ENCODE assay signal across 28 cellular contexts in the genomic region with DNA sequence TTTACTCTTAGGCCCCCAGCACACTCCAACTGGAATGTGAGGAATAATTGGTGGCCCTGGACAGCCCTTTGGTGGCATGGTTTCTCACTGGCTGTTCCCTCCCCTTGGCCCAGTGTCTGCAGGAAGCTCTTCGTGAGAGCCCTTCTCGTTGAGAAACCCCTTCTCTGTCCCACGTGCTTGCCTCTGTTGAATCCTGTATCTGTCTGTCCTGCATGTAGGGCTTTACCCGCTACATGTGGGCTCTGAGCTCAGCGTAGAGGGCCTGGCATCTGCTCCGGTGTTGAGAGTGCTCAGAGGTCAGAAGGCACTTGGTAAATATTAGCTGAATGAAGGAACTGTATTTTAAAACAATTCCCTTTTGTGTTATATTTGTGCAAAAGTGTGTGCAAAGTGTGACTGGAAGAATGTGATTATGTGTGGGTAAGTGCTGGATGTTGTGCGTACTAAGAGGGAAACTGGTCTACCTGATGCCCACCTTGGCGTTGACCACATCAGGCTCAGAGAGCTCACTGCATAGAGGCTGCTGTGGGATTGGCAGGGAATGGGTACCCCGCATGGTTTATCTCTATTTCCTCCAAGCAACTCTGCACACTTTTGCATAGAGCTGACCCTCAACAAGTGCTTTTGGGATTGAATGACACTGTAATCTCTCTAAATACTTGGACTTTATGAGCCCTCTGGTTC. TPM values are rescaled to one million over a fixed set of nuclear protein-coding genes. Genes with fewer than 3 reads are reported as not detected.
A peak's percentile ranks its signal among the peaks of the same experiment; 100 is the strongest.
DNase-seq lines count a peak whose midpoint lies in the region; ATAC-seq, FAIRE-seq and TF ChIP-seq lines count a peak whose summit lies in the region.
"Had no signal": no experiment of that assay in that cellular context is flagged by ENCODE, and none has a peak within 500 bp of the region (broad histone marks: within the 10 kb centered on the region; RNA-seq: fewer than 3 reads in every experiment).

No MANE protein-coding gene starts in this region.

- no peak overlapping the region for H3K4ac ChIP-seq in neuronal stem cell (ENCODE audit: low read length)

- H4K20me1 ChIP-seq in HepG2 (ENCODE audit: insufficient read depth, low read length) = no peaks in the 10 kb centered on the region

- H3K4me2 ChIP-seq in HepG2 (ENCODE audit: low read depth, low read length) (peak overlapping the region; percentile 29), neuronal stem cell (ENCODE audit: insufficient read depth, low read length, poor library complexity, severe bottlenecking) (no peak overlapping the region)
- H3K4me2 ChIP-seq: KMS-11, PC-9 had no signal

- CTCF ChIA-PET in HepG2 (lab: Yijun Ruan, JAX; ENCODE audit: low intra/inter-chr PET ratio, low total read pairs) = no interaction called here

- H3K4me3 ChIP-seq in HepG2 (replicated peaks in 1 of 3; ENCODE audit: insufficient read depth in 1 of 3, low read depth in 2 of 3, low read length in 3 of 3) = peak overlapping the region in 1 of 3 experiments; percentile 15; a peak in 1 of 6 replicates
- H3K4me3 ChIP-seq in right lobe of liver = no peak overlapping the region
- no peak overlapping the region for H3K4me3 ChIP-seq in esophagus muscularis mucosa
- H3K4me3 ChIP-seq in neuronal stem cell (ENCODE audit: low read length in 2 of 2) = no peak overlapping the region
- H3K4me3 ChIP-seq: esophagus squamous epithelium, heart right ventricle, MG63, pancreas, PC-9, tibial nerve had no signal

- 43% methylated on average over 9 of the region's 9 CpGs for WGBS in HepG2 (ENCODE audit: low lambda C conversion rate)
- 90% methylated on average over 7 of the region's 9 CpGs for WGBS in right lobe of liver (ENCODE audit: insufficient coverage, low coverage, low lambda C conversion rate, missing lambda C conversion rate)
- WGBS in esophagus muscularis mucosa = 90% methylated on average over 8 of the region's 9 CpGs
- no CpG with 5 or more reads among the region's 9 CpGs for WGBS in neuronal stem cell (ENCODE audit: extremely low coverage in 2 of 2, insufficient read length in 2 of 2, insufficient replicate concordance in 1 of 2), 2 donors

- FAIRE-seq in HepG2 (lab: Jason Lieb, UNC) = peak; percentile 12
- FAIRE-seq: astrocyte, endometrium, pancreas, TTC549 had no signal

- no peak overlapping the region for H2BK12ac ChIP-seq in neuronal stem cell (ENCODE audit: low read length)

- H3K14ac ChIP-seq in neuronal stem cell (ENCODE audit: low read length) = no peak overlapping the region

- no peaks in the 10 kb centered on the region for H3K36me3 ChIP-seq in HepG2 (replicated peaks in 1 of 2; ENCODE audit: control insufficient read depth in 1 of 2, insufficient read depth in 2 of 2, low read length in 2 of 2)
- no peaks in the 10 kb centered on the region for H3K36me3 ChIP-seq in right lobe of liver
- H3K36me3 ChIP-seq in esophagus muscularis mucosa = no peaks in the 10 kb centered on the region
- H3K36me3 ChIP-seq in neuronal stem cell (replicated peaks in 1 of 2; ENCODE audit: control insufficient read depth in 2 of 2, insufficient read depth in 2 of 2, low read length in 2 of 2) = peaks cover 0 to 29% of the 10 kb centered on the region in 2 donors
- H3K36me3 ChIP-seq: esophagus squamous epithelium, heart right ventricle, MG63, pancreas, tibial nerve had no signal

- in situ Hi-C loops in HepG2 (cut with HindIII; ENCODE audit: extremely low pct_ligation_motif_present, low pct_unique_long_range_greater_than_20kb) = no loop called here

- H3K9me3 ChIP-seq in HepG2 (ENCODE audit: low read length) (no peaks in the 10 kb centered on the region), right lobe of liver (no peaks in the 10 kb centered on the region), esophagus muscularis mucosa (no peaks in the 10 kb centered on the region), neuronal stem cell (replicated peaks in 1 of 2; ENCODE audit: control insufficient read depth in 2 of 2, insufficient read depth in 1 of 2, low read depth in 1 of 2, low read length in 2 of 2) (no peaks in the 10 kb centered on the region)
- H3K9me3 ChIP-seq: esophagus squamous epithelium, heart right ventricle, MG63, pancreas, tibial nerve had no signal

- TF ChIP-seq RAD21 in HepG2 (CRISPR knock-in tag; IDR thresholded peaks at IDR 0.05) = no peak

- H4K91ac ChIP-seq in neuronal stem cell (ENCODE audit: low read depth, low read length, poor library complexity) = no peak overlapping the region

- POLR2A ChIA-PET in HepG2 (lab: Yijun Ruan, JAX) = interaction anchor here (1.0 to 1.1 kb wide), 2 partner anchors 36 to 41 kb away, joined by 4 to 5 read pairs; no protein-coding TSS in a partner anchor

- no peaks in the 10 kb centered on the region for H3K79me2 ChIP-seq in HepG2 (ENCODE audit: insufficient read depth, low read length)

- BruUV-seq in HepG2 (replicated peaks; lab: Mats Ljungman, UMichigan) = no TSS peak

- H3K27ac ChIP-seq in HepG2 (ENCODE audit: extremely low read length, insufficient read depth, low read length) (no peak overlapping the region), right lobe of liver (no peak overlapping the region), esophagus muscularis mucosa (replicated peaks in 1 of 4) (no peak overlapping the region), neuronal stem cell (replicated peaks; ENCODE audit: low read length) (no peak overlapping the region)
- H3K27ac ChIP-seq: esophagus squamous epithelium, foreskin keratinocyte, HL-60, KMS-11, pancreas, PC-9 had no signal

- H4K8ac ChIP-seq in neuronal stem cell (ENCODE audit: low read depth, low read length) = no peak overlapping the region

- H3K18ac ChIP-seq in neuronal stem cell (ENCODE audit: low read length) = peak overlapping the region; percentile 9

- peaks cover 29% of the 10 kb centered on the region for H3K4me1 ChIP-seq in HepG2 (ENCODE audit: insufficient read depth, low read length)
- no peaks in the 10 kb centered on the region for H3K4me1 ChIP-seq in right lobe of liver
- peaks cover 24 to 38% (median 28%) of the 10 kb centered on the region in 4 donors for H3K4me1 ChIP-seq in esophagus muscularis mucosa
- peaks cover 0 to 6% of the 10 kb centered on the region in 2 donors for H3K4me1 ChIP-seq in neuronal stem cell (ENCODE audit: control insufficient read depth in 2 of 2, insufficient read depth in 1 of 2, low read depth in 1 of 2, low read length in 2 of 2)
- H3K4me1 ChIP-seq: foreskin keratinocyte had no signal

- TF ChIP-seq POLR2A in HepG2 (IDR thresholded peaks at IDR 0.05; ENCODE audit: insufficient read depth in 1 of 2, low read depth in 2 of 2, low read length in 2 of 2) (no peak), right lobe of liver (IDR thresholded peaks at IDR 0.05) (no peak), esophagus muscularis mucosa (IDR thresholded peaks at IDR 0.05; ENCODE audit: low read depth) (no peak)

- no peak overlapping the region for H2BK120ac ChIP-seq in neuronal stem cell (ENCODE audit: low read depth, low read length)

- H3K79me1 ChIP-seq in neuronal stem cell (ENCODE audit: low read depth, low read length) = no peaks in the 10 kb centered on the region

- H3K23ac ChIP-seq in neuronal stem cell (ENCODE audit: low read depth, low read length, poor library complexity) = no peak overlapping the region

- TF ChIP-seq CTCF in HepG2 (CRISPR knock-in tag; IDR thresholded peaks at IDR 0.05) (no peak), right lobe of liver (IDR thresholded peaks at IDR 0.05) (no peak), esophagus muscularis mucosa (IDR thresholded peaks at IDR 0.05) (no peak)

- DNase-seq in HepG2 (ENCODE audit: low spot score) = peak; percentile 60
- no peak for DNase-seq in right lobe of liver
- DNase-seq in esophagus muscularis mucosa (ENCODE audit: extremely low spot score) = peak; percentile 83
- DNase-seq in neuronal stem cell (ENCODE audit: low spot score) = no peak
- no peak for DNase-seq in activated T-cell treated with anti-CD3 and anti-CD28 coated beads, Interleukin-2, amount 50 U/mL, for 48 hours
- DNase-seq: activated CD4-positive, alpha-beta memory T cell treated with anti-CD3 and anti-CD28 coated beads, Interleukin-2, amount 10 ng/mL, durations not matched to agents 7 days and 5 days; activated T-cell treated with anti-CD3 and anti-CD28 coated beads for 4 hours; central memory CD4-positive, alpha-beta T cell; esophagus squamous epithelium; foreskin keratinocyte; H7; MG63; NCI-H2029; NCI-H510A treated with DMSO at 0.1 percent for 48 hours; pancreas; PC-9; right cardiac atrium had no signal

- H3K9ac ChIP-seq in HepG2 (ENCODE audit: insufficient read depth, low read depth, low read length) (no peak overlapping the region), neuronal stem cell (ENCODE audit: low read depth, low read length, poor library complexity) (no peak overlapping the region)
- H3K9ac ChIP-seq: KMS-11 had no signal

- intact Hi-C loops in HepG2 (cut with micrococcal nuclease; ENCODE audit: unreplicated experiment) (loop anchor here (5.0 kb wide), 1 partner anchor 35 kb away; no protein-coding TSS in a partner anchor), right lobe of liver (cut with DNase I) (no loop called here), esophagus muscularis mucosa (cut with DNase I) (no loop called here)

- H3K27me3 ChIP-seq in HepG2 (ENCODE audit: control insufficient read depth in 1 of 2, insufficient read depth in 2 of 2, low read length in 2 of 2) (no peaks in the 10 kb centered on the region), right lobe of liver (no peaks in the 10 kb centered on the region), esophagus muscularis mucosa (no peaks in the 10 kb centered on the region), neuronal stem cell (ENCODE audit: control insufficient read depth in 3 of 3, insufficient read depth in 3 of 3, low read depth in 1 of 3, low read length in 3 of 3) (no peaks in the 10 kb centered on the region)
- H3K27me3 ChIP-seq: esophagus squamous epithelium, foreskin keratinocyte, heart right ventricle, MG63, pancreas, tibial nerve had no signal

- TF ChIP-seq EP300 in HepG2 (IDR thresholded peaks at IDR 0.05; ENCODE audit: low read depth in 2 of 2, low read length in 2 of 2) (no peak), HepG2 (CRISPR knock-in tag; IDR thresholded peaks at IDR 0.05; ENCODE audit: borderline replicate concordance) (no peak), esophagus muscularis mucosa (IDR thresholded peaks at IDR 0.05) (no peak)

- ATAC-seq in HepG2 (peak; percentile 88), right lobe of liver (no peak), GM19324 (IDR thresholded peaks at IDR 0.05; ENCODE audit: low FRiP score, unreplicated experiment) (no peak), HG03039 (IDR thresholded peaks at IDR 0.05; ENCODE audit: unreplicated experiment) (no peak), HG02981 (IDR thresholded peaks at IDR 0.05; ENCODE audit: unreplicated experiment) (no peak)
- ATAC-seq: foreskin keratinocyte, pancreas, SK-N-SH treated with all-trans-retinoic acid at 6 μM for 48 hours had no signal

- H2BK5ac ChIP-seq in neuronal stem cell (ENCODE audit: low read length) = no peak overlapping the region

- no peak overlapping the region for H2AK5ac ChIP-seq in neuronal stem cell (ENCODE audit: low read depth, low read length)

- no peak overlapping the region for H2BK15ac ChIP-seq in neuronal stem cell (ENCODE audit: low read length)

- H2AFZ ChIP-seq in HepG2 (ENCODE audit: low read length) (no peak overlapping the region), neuronal stem cell (ENCODE audit: low read length) (no peak overlapping the region)
- H2AFZ ChIP-seq: PC-9 had no signal

RNA-seq across cellular contexts. Expression of a gene that starts 40.0 kb away (rescaled TPM):
- total RNA-seq in HepG2 (2016; rRNA removed; fragmentation: Illumina TruSeq; extraction: Trizol) (16.5 and 20.8 TPM in 2 replicates), right lobe of liver (1 to 10 TPM; 1.2 to 3.2 (median 2.0) TPM), esophagus muscularis mucosa (10 to 100 TPM in 1 of 4 donors, 1 to 10 TPM in 3; 5.4 to 10.8 (median 8.8) TPM)
- 12.0 and 16.8 TPM in 2 replicates for total RNA-seq in HepG2 (2016; cell fraction: cytosol; rRNA removed; fragmentation: Illumina TruSeq; extraction: Trizol; ENCODE audit: low read depth)
- 16.0 and 19.8 TPM in 2 replicates for total RNA-seq in HepG2 (2016; cell fraction: insoluble cytoplasmic fraction; rRNA removed; fragmentation: Illumina TruSeq; extraction: Trizol)
- 19.8 and 25.4 TPM in 2 replicates for total RNA-seq in HepG2 (2016; cell fraction: membrane; rRNA removed; fragmentation: Illumina TruSeq; extraction: Trizol)
- total RNA-seq in HepG2 (2016; cell fraction: nucleus; rRNA removed; fragmentation: Illumina TruSeq; extraction: Trizol) = 21.0 and 24.6 TPM in 2 replicates
- 13.2 and 13.9 TPM in 2 replicates for polyA plus RNA-seq in HepG2 (2011; rRNA removed)
- 11.3 and 13.1 TPM in 2 replicates for polyA plus RNA-seq in HepG2 (2011; cell fraction: cytosol; rRNA removed)
- 14.7 and 16.7 TPM in 2 replicates for polyA plus RNA-seq in HepG2 (2011; cell fraction: nucleus; rRNA removed)
- polyA plus RNA-seq in HepG2 (2012) = 3.4 and 4.4 TPM in 2 replicates
- polyA plus RNA-seq in HepG2 (2016; cell fraction: cytosol; fragmentation: Illumina TruSeq; extraction: Trizol; ENCODE audit: low read depth) = 6.8 and 7.8 TPM in 2 replicates
- 17.5 and 19.7 TPM in 2 replicates for polyA plus RNA-seq in HepG2 (2016; cell fraction: insoluble cytoplasmic fraction; fragmentation: Illumina TruSeq; extraction: Trizol; ENCODE audit: low read depth)
- polyA plus RNA-seq in HepG2 (2016; cell fraction: membrane; fragmentation: Illumina TruSeq; extraction: Trizol; ENCODE audit: low read depth) = 10.7 and 11.4 TPM in 2 replicates
- polyA plus RNA-seq in HepG2 (2016; cell fraction: nucleus; fragmentation: Illumina TruSeq; extraction: Trizol; ENCODE audit: insufficient read depth, low read depth) = 15.5 and 16.5 TPM in 2 replicates
- 0.12 and 37.2 TPM in 2 replicates for polyA minus RNA-seq in HepG2 (2011; rRNA and poly(A)+ RNA removed; ENCODE audit: low replicate concordance)
- polyA minus RNA-seq in HepG2 (2011; cell fraction: cytosol; rRNA and poly(A)+ RNA removed) = 17.1 and 17.7 TPM in 2 replicates
- polyA minus RNA-seq in HepG2 (2011; cell fraction: nucleus; rRNA and poly(A)+ RNA removed) = 29.2 and 36.2 TPM in 2 replicates
- 26.6 TPM for polyA plus RNA-seq in neuronal stem cell (2013, experiment 1 of 2)
- polyA plus RNA-seq in neuronal stem cell (2013, experiment 2 of 2) = 27.4 TPM

Comparison
In these comparisons a context has a peak if more than half of its experiments do, and no peak if none do; other contexts are left out.
1. DNase-seq: peak in HepG2 (single experiment) and esophagus muscularis mucosa (single experiment); none in right lobe of liver (0 of 3), neuronal stem cell (single experiment) and activated T-cell treated with anti-CD3 and anti-CD28 coated beads, Interleukin-2, amount 50 U/mL, for 48 hours (0 of 2).